10 cellular contexts compared by ENCODE assay signal in genomic region chr5:83368317-83368716, GRCh38.
DNase-seq lines count a peak whose midpoint lies in the region; ATAC-seq and TF ChIP-seq lines count a peak whose summit lies in the region.
"Had no signal": no experiment of that assay in that cellular context is flagged by ENCODE, and none has a peak within 500 bp of the region (broad histone marks: within the 10 kb centered on the region; RNA-seq: fewer than 3 reads in every experiment).

No MANE protein-coding gene starts in this region.

- WGBS in esophagus muscularis mucosa: 77% methylated on average over 5 of the region's 5 CpGs

- H3K27ac Mint-ChIP-seq in stimulated activated memory B cell treated with anti-CD40 and anti-IgM and Interleukin-4, amounts not matched to agents 10 μg/mL and 1 μg/mL and 100 μg/mL, for 72 hours: no peak overlapping the region
- no peak overlapping the region for H3K27ac Mint-ChIP-seq in osteocyte (ENCODE audit: unreplicated experiment)
- H3K27ac Mint-ChIP-seq: T-helper 1 cell treated with Interleukin-12 subunit alpha and Interleukin-12 subunit beta and Interleukin-4 antibody, amounts not matched to agents 30 μg/mL and 1 μg/mL, for 36 hours had no signal

- H3K27me3 ChIP-seq in adipocyte (replicated peaks; ENCODE audit: control insufficient read depth, insufficient read depth, low read length): no peaks in the 10 kb centered on the region
- peaks cover 10% of the 10 kb centered on the region for H3K27me3 ChIP-seq in neutrophil
- H3K27me3 ChIP-seq in esophagus muscularis mucosa: no peaks in the 10 kb centered on the region

- peaks cover 5% of the 10 kb centered on the region for H3K9me3 Mint-ChIP-seq in stimulated activated memory B cell treated with anti-CD40 and anti-IgM and Interleukin-4, amounts not matched to agents 10 μg/mL and 1 μg/mL and 100 μg/mL, for 72 hours
- peaks cover 6% of the 10 kb centered on the region for H3K9me3 Mint-ChIP-seq in osteocyte (ENCODE audit: unreplicated experiment)

- TF ChIP-seq CTCF in neutrophil (IDR thresholded peaks at IDR 0.05) (no peak), esophagus muscularis mucosa (IDR thresholded peaks at IDR 0.05) (no peak), osteocyte (IDR thresholded peaks at IDR 0.05) (no peak)

- H3K36me3 ChIP-seq in adipocyte (ENCODE audit: control insufficient read depth, insufficient read depth, low read length, severe bottlenecking) (no peaks in the 10 kb centered on the region), neutrophil (no peaks in the 10 kb centered on the region), esophagus muscularis mucosa (no peaks in the 10 kb centered on the region)

- H3K36me3 Mint-ChIP-seq in stimulated activated memory B cell treated with anti-CD40 and anti-IgM and Interleukin-4, amounts not matched to agents 10 μg/mL and 1 μg/mL and 100 μg/mL, for 72 hours: no peaks in the 10 kb centered on the region
- H3K36me3 Mint-ChIP-seq in osteocyte (ENCODE audit: unreplicated experiment): no peaks in the 10 kb centered on the region

- no peak overlapping the region for H3K4me3 Mint-ChIP-seq in stimulated activated memory B cell treated with anti-CD40 and anti-IgM and Interleukin-4, amounts not matched to agents 10 μg/mL and 1 μg/mL and 100 μg/mL, for 72 hours
- no peak overlapping the region for H3K4me3 Mint-ChIP-seq in osteocyte (ENCODE audit: unreplicated experiment)
- H3K4me3 Mint-ChIP-seq: T-helper 1 cell treated with Interleukin-12 subunit alpha and Interleukin-12 subunit beta and Interleukin-4 antibody, amounts not matched to agents 30 μg/mL and 1 μg/mL, for 36 hours had no signal

- ATAC-seq in GM18861 (IDR thresholded peaks at IDR 0.05; ENCODE audit: unreplicated experiment): peak; percentile 43
- peak; percentile 38 for ATAC-seq in HG02973 (IDR thresholded peaks at IDR 0.05; ENCODE audit: unreplicated experiment)
- no peak for ATAC-seq in stimulated activated memory B cell treated with anti-CD40 and anti-IgM and Interleukin-4, amounts not matched to agents 10 μg/mL and 1 μg/mL and 100 μg/mL, for 72 hours
- ATAC-seq in HG03097 (IDR thresholded peaks at IDR 0.05; ENCODE audit: low FRiP score, unreplicated experiment): no peak

- H3K9ac ChIP-seq in adipocyte (ENCODE audit: low read length): peak overlapping the region; percentile 59

- H3K9me3 ChIP-seq in adipocyte (ENCODE audit: control insufficient read depth, low read length) (no peaks in the 10 kb centered on the region), neutrophil (no peaks in the 10 kb centered on the region), esophagus muscularis mucosa (no peaks in the 10 kb centered on the region)

- no peak for TF ChIP-seq POLR2A in esophagus muscularis mucosa (IDR thresholded peaks at IDR 0.05; ENCODE audit: low read depth)

- peak; percentile 74 for DNase-seq in adipocyte (ENCODE audit: low read depth)
- no peak for DNase-seq in esophagus muscularis mucosa (ENCODE audit: extremely low spot score)
- DNase-seq in osteocyte (ENCODE audit: extremely low spot score, unreplicated experiment): no peak
- DNase-seq: erythroblast had no signal

- H3K4me1 Mint-ChIP-seq in stimulated activated memory B cell treated with anti-CD40 and anti-IgM and Interleukin-4, amounts not matched to agents 10 μg/mL and 1 μg/mL and 100 μg/mL, for 72 hours: peaks cover 11% of the 10 kb centered on the region
- H3K4me1 Mint-ChIP-seq in osteocyte (ENCODE audit: unreplicated experiment): peaks cover 12% of the 10 kb centered on the region

- H3K4me1 ChIP-seq in adipocyte (ENCODE audit: control insufficient read depth, insufficient read depth, low read length) (peaks cover 14% of the 10 kb centered on the region), neutrophil (ENCODE audit: control insufficient read depth in 1 of 2, insufficient read depth in 1 of 2, low read depth in 1 of 2, low read length in 1 of 2) (peaks cover 30 to 34% of the 10 kb centered on the region in 2 experiments), esophagus muscularis mucosa (no peaks in the 10 kb centered on the region)

- TF ChIP-seq EP300 in esophagus muscularis mucosa (IDR thresholded peaks at IDR 0.05): no peak

- intact Hi-C loops in esophagus muscularis mucosa (cut with DNase I): no loop called here

- peaks cover 8% of the 10 kb centered on the region for H3K27me3 Mint-ChIP-seq in stimulated activated memory B cell treated with anti-CD40 and anti-IgM and Interleukin-4, amounts not matched to agents 10 μg/mL and 1 μg/mL and 100 μg/mL, for 72 hours
- H3K27me3 Mint-ChIP-seq in osteocyte (ENCODE audit: unreplicated experiment): no peaks in the 10 kb centered on the region

- H3K4me3 ChIP-seq in adipocyte (ENCODE audit: low read length) (peak overlapping the region; percentile 58), neutrophil (ENCODE audit: low read depth in 1 of 2, low read length in 1 of 2) (peak overlapping the region; percentile 16 to 30), esophagus muscularis mucosa (no peak overlapping the region)

- peak overlapping the region; percentile 80 for H3K27ac ChIP-seq in neutrophil
- H3K27ac ChIP-seq in esophagus muscularis mucosa (replicated peaks in 1 of 4): peak overlapping the region in 1 of 4 donors; percentile 2

Comparison
In these comparisons a context has a peak if more than half of its experiments do, and no peak if none do; other contexts are left out.
1. ATAC-seq: peak in GM18861 (single experiment) and HG02973 (single experiment); none in stimulated activated memory B cell treated with anti-CD40 and anti-IgM and Interleukin-4, amounts not matched to agents 10 μg/mL and 1 μg/mL and 100 μg/mL, for 72 hours (single experiment) and HG03097 (single experiment).
2. H3K4me3 ChIP-seq: peak in adipocyte (single experiment) and neutrophil (2 of 2); none in esophagus muscularis mucosa (0 of 4).